ENCODE assay signal across 7 cellular contexts in the genomic region with DNA sequence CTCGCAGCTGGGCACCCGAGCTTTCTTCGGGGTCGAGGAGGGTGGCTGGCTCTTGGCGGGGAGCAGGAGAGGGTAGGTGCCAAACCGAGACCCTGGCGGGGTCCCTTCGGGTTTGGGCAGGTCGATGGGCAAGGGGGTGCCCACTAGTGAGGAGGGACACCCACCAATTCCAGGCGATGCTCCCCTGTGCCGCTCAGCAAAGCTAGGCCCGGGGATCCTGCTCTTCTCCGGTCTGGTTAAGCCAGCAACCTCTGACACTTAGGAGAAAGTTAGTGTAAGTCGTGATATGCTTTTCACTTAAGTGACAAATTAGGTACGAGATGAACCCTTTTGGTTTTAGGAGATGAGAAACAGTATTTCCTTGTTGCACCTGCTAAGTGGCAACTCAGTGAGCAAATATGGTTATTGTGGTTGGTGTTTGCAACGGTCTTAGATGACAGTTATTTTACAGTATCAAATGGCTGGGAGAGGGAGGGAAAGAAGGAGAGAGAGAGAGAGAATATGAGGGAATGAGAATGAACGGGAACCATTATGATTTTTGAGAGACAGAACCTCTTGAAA. TPM values are rescaled to one million over a fixed set of nuclear protein-coding genes. Genes with fewer than 3 reads are reported as not detected.
A peak's percentile ranks its signal among the peaks of the same experiment; 100 is the strongest.
DNase-seq lines count a peak whose midpoint lies in the region; ATAC-seq and TF ChIP-seq lines count a peak whose summit lies in the region.

No MANE protein-coding gene starts in this region.

- H3K4me1 ChIP-seq in ES-I3 (ENCODE audit: insufficient read depth, low read length): no peaks in the 10 kb centered on the region; the same call in 1 of the 2 replicates
- peaks cover 17% of the 10 kb centered on the region for H3K4me1 ChIP-seq in OCI-LY7 (ENCODE audit: insufficient read depth, low read length, poor library complexity, severe bottlenecking)
- peaks cover 0 to 50% (median 37%) of the 10 kb centered on the region in 4 donors for H3K4me1 ChIP-seq in stomach

- 0 to 2% (median 1%) methylated on average over 16 to 17 of the region's 17 CpGs for WGBS in stomach, 5 donors

- BruUV-seq in OCI-LY7 (replicated peaks; lab: Mats Ljungman, UMichigan): no TSS peak

- H3K4me2 ChIP-seq in OCI-LY7 (ENCODE audit: low read length): peak overlapping the region; percentile 93

- intact Hi-C loops in OCI-LY7 (cut with micrococcal nuclease; ENCODE audit: unreplicated experiment): loop anchor here (2.0 to 5.0 kb wide), 2 partner anchors 76 to 200 kb away; a partner anchor contains a TSS
- intact Hi-C loops in stomach (cut with DNase I; ENCODE audit: low total_unique reads): no loop called here

- H3K9me3 ChIP-seq in ES-I3 (ENCODE audit: control insufficient read depth, insufficient read depth, low read length): no peaks in the 10 kb centered on the region
- H3K9me3 ChIP-seq in OCI-LY7 (ENCODE audit: low read length): no peaks in the 10 kb centered on the region
- no peaks in the 10 kb centered on the region for H3K9me3 ChIP-seq in stomach

- TF ChIP-seq POLR2A in stomach (IDR thresholded peaks at IDR 0.05): no peak

- no peaks in the 10 kb centered on the region for H4K20me1 ChIP-seq in OCI-LY7 (ENCODE audit: insufficient read depth, low read length)

- CTCF ChIA-PET in OCI-LY7 (lab: Charles Lee; ENCODE audit: unreplicated experiment): no interaction called here

- no peaks in the 10 kb centered on the region for H3K27me3 ChIP-seq in stomach

- H3K27ac ChIP-seq in OCI-LY7 (ENCODE audit: low read depth, low read length, poor library complexity, severe bottlenecking): peak overlapping the region; percentile 58
- H3K27ac ChIP-seq in stomach: peak overlapping the region; percentile 87 to 93 (median 92)

- peak overlapping the region; percentile 79 for H2AFZ ChIP-seq in OCI-LY7 (ENCODE audit: low read length)

- no peaks in the 10 kb centered on the region for H3K9me2 ChIP-seq in OCI-LY7 (ENCODE audit: insufficient read depth, low read length)

- peak overlapping the region; percentile 59; the same call in 1 of the 2 replicates for H3K9ac ChIP-seq in ES-I3 (ENCODE audit: low read depth, low read length)

- peaks cover 9% of the 10 kb centered on the region; the same call in 1 of the 2 replicates for H3K79me2 ChIP-seq in OCI-LY7 (ENCODE audit: insufficient read depth, low read depth, low read length)

- POLR2A ChIA-PET in OCI-LY7 (lab: Charles Lee): interaction anchor here (0.6 to 2.7 kb wide), 11 partner anchors 12 to 75 kb away, joined by 3 to 18 read pairs (median 5); a partner anchor contains a TSS

- ATAC-seq in GM19463 (IDR thresholded peaks at IDR 0.05; ENCODE audit: unreplicated experiment) (peak; percentile 7), HG03521 (IDR thresholded peaks at IDR 0.05; ENCODE audit: unreplicated experiment) (peak; percentile 4)

- TF ChIP-seq CTCF in OCI-LY7 (conservative IDR thresholded peaks at IDR 0.05; ENCODE audit: low read length) (no peak), stomach (IDR thresholded peaks at IDR 0.05) (no peak)

- DNase-seq in OCI-LY7 (ENCODE audit: low spot score) (peak; percentile 63), cerebellum (ENCODE audit: low spot score) (peak; percentile 24), left kidney (ENCODE audit: low read depth, low spot score) (peak; percentile 65), stomach (no peak)

- H3K36me3 ChIP-seq in ES-I3 (ENCODE audit: insufficient read depth, low read length): no peaks in the 10 kb centered on the region
- no peaks in the 10 kb centered on the region for H3K36me3 ChIP-seq in OCI-LY7 (ENCODE audit: insufficient read depth, low read length)
- no peaks in the 10 kb centered on the region for H3K36me3 ChIP-seq in stomach

- TF ChIP-seq EP300 in stomach (IDR thresholded peaks at IDR 0.05): no peak

- H3K4me3 ChIP-seq in OCI-LY7 (ENCODE audit: low read depth, low read length, poor library complexity, severe bottlenecking) (peak overlapping the region; percentile 79), stomach (peak overlapping the region; percentile 78 to 95 (median 92))

RNA-seq across cellular contexts. Expression of a gene that starts 0.6 kb away (rescaled TPM):
- 42.4 and 64.3 TPM in 2 replicates for total RNA-seq in OCI-LY7 (2014; rRNA removed; shearing (Covaris generic))
- total RNA-seq in OCI-LY7 (2022): 73.0 and 96.2 TPM in 2 replicates
- 59.6 TPM for total RNA-seq in cerebellum
- total RNA-seq in stomach: 10 to 100 TPM in 4 of 5 donors, 1 to 10 TPM in 1; 6.4 to 92.9 (median 42.2) TPM
- 100 to 1,000 TPM in 1 of 3 donors, 10 to 100 TPM in 2; 49.8 to 112 (median 72.9) TPM for polyA plus RNA-seq in stomach
